In genomic region chr6:116450769-116451740, GRCh38 we compare ENCODE assay signal across 8 cellular contexts. TPM values are rescaled to one million over a fixed set of nuclear protein-coding genes. Genes with fewer than 3 reads are reported as not detected.
DNase-seq lines count a peak whose midpoint lies in the region; ATAC-seq and TF ChIP-seq lines count a peak whose summit lies in the region.

No MANE protein-coding gene starts in this region.

- H3K9me3 Mint-ChIP-seq in stimulated activated naive B cell treated with anti-CD40 and anti-IgM and Interleukin-4, amounts not matched to agents 10 μg/mL and 1 μg/mL and 100 μg/mL, for 72 hours, result no peaks in the 10 kb centered on the region
- no peaks in the 10 kb centered on the region for H3K9me3 Mint-ChIP-seq in endodermal cell

- H3K36me3 ChIP-seq in H7 (replicated peaks; ENCODE audit: control insufficient read depth, insufficient read depth, low read length), result no peaks in the 10 kb centered on the region
- no peaks in the 10 kb centered on the region for H3K36me3 ChIP-seq in endodermal cell (ENCODE audit: control insufficient read depth, insufficient read depth, low read length)

- H3K27ac Mint-ChIP-seq in stimulated activated naive B cell treated with anti-CD40 and anti-IgM and Interleukin-4, amounts not matched to agents 10 μg/mL and 1 μg/mL and 100 μg/mL, for 72 hours, result peak overlapping the region; percentile 77
- H3K27ac Mint-ChIP-seq in endodermal cell, result no peak overlapping the region

- peak overlapping the region; percentile 30 to 48 for H3K4me3 Mint-ChIP-seq in stimulated activated naive B cell treated with anti-CD40 and anti-IgM and Interleukin-4, amounts not matched to agents 10 μg/mL and 1 μg/mL and 100 μg/mL, for 72 hours
- H3K4me3 Mint-ChIP-seq in endodermal cell, result no peak overlapping the region

- H3K27me3 ChIP-seq in H7 (ENCODE audit: control insufficient read depth, insufficient read depth, low read length) (no peaks in the 10 kb centered on the region), endodermal cell (ENCODE audit: control insufficient read depth, insufficient read depth, low read length, poor library complexity, severe bottlenecking) (no peaks in the 10 kb centered on the region)

- TF ChIP-seq CTCF in endodermal cell (conservative IDR thresholded peaks at IDR 0.05), result no peak

- H3K4me1 Mint-ChIP-seq in stimulated activated naive B cell treated with anti-CD40 and anti-IgM and Interleukin-4, amounts not matched to agents 10 μg/mL and 1 μg/mL and 100 μg/mL, for 72 hours, result peaks cover 24 to 37% of the 10 kb centered on the region in 2 donors
- peaks cover 3% of the 10 kb centered on the region for H3K4me1 Mint-ChIP-seq in endodermal cell

- no peak overlapping the region for H3K9ac ChIP-seq in endodermal cell (ENCODE audit: extremely low read depth, low read length, poor library complexity, severe bottlenecking)

- no peaks in the 10 kb centered on the region for H3K27me3 Mint-ChIP-seq in stimulated activated naive B cell treated with anti-CD40 and anti-IgM and Interleukin-4, amounts not matched to agents 10 μg/mL and 1 μg/mL and 100 μg/mL, for 72 hours
- no peaks in the 10 kb centered on the region for H3K27me3 Mint-ChIP-seq in endodermal cell (ENCODE audit: insufficient read depth)

- no peaks in the 10 kb centered on the region for H3K36me3 Mint-ChIP-seq in stimulated activated naive B cell treated with anti-CD40 and anti-IgM and Interleukin-4, amounts not matched to agents 10 μg/mL and 1 μg/mL and 100 μg/mL, for 72 hours
- no peaks in the 10 kb centered on the region for H3K36me3 Mint-ChIP-seq in endodermal cell (ENCODE audit: low read depth)

- ATAC-seq in GM19043 (IDR thresholded peaks at IDR 0.05; ENCODE audit: low read depth, unreplicated experiment) (peak; percentile 88), HG03103 (IDR thresholded peaks at IDR 0.05; ENCODE audit: low read depth, unreplicated experiment) (peak; percentile 94)
- ATAC-seq in stimulated activated naive B cell treated with anti-CD40 and anti-IgM and Interleukin-4, amounts not matched to agents 10 μg/mL and 1 μg/mL and 100 μg/mL, for 72 hours (replicated peaks), result peak; percentile 95 to 97

- 92 to 96% methylated on average over 5 to 7 of the region's 9 CpGs for WGBS in endodermal cell (ENCODE audit: insufficient coverage in 1 of 2, insufficient read length in 1 of 2), 2 experiments

- DNase-seq in AML-193 (lab: John Stamatoyannopoulos, UW) (peak; percentile 98 to 99), SKM-1 (lab: John Stamatoyannopoulos, UW; ENCODE audit: unreplicated experiment) (peak; percentile 88), dermis blood vessel endothelial cell (no peak), H7 (no peak), endodermal cell (no peak)
- peak; percentile 48 for DNase-seq in stimulated activated naive B cell treated with anti-CD40 and anti-IgM and Interleukin-4, amounts not matched to agents 10 μg/mL and 1 μg/mL and 100 μg/mL, for 72 hours

- no peak overlapping the region for H3K27ac ChIP-seq in endodermal cell (ENCODE audit: low read depth, low read length)

- no peaks in the 10 kb centered on the region for H3K9me3 ChIP-seq in endodermal cell (ENCODE audit: control insufficient read depth, low read length)

- H3K4me3 ChIP-seq in H7 (ENCODE audit: insufficient read depth, low read depth, low read length) (no peak overlapping the region), endodermal cell (ENCODE audit: low read length) (no peak overlapping the region)

- H3K4me1 ChIP-seq in endodermal cell (ENCODE audit: control insufficient read depth, insufficient read depth, low read length), result no peaks in the 10 kb centered on the region

RNA-seq across cellular contexts. Expression of gene CALHM6, which starts 10.1 kb away (rescaled TPM):
- 0.33 and 0.85 TPM in 2 replicates for total RNA-seq in dermis blood vessel endothelial cell
- total RNA-seq in H7 (2014; rRNA removed; shearing (Covaris generic)), result 0.45 and 2.1 TPM in 2 replicates
- under 1 TPM in 1 of 2 donors, not detected in 1; 0.95 TPM for total RNA-seq in endodermal cell
- polyA plus RNA-seq in endodermal cell (2013, experiment 1 of 2), result 0.25 TPM
- 0.87 TPM for polyA plus RNA-seq in endodermal cell (2013, experiment 2 of 2)

Comparison
In these comparisons a context has a peak if more than half of its experiments do, and no peak if none do; other contexts are left out.
1. DNase-seq: peak in AML-193 (2 of 2), SKM-1 (single experiment) and stimulated activated naive B cell treated with anti-CD40 and anti-IgM and Interleukin-4, amounts not matched to agents 10 μg/mL and 1 μg/mL and 100 μg/mL, for 72 hours (single experiment); none in dermis blood vessel endothelial cell (single experiment), H7 (single experiment) and endodermal cell (single experiment).
2. Peak in every context shown above with its lines, with median percentiles within 50 percentile points of each other: ATAC-seq.